1 cellular context compared by ENCODE assay signal in the genomic region with DNA sequence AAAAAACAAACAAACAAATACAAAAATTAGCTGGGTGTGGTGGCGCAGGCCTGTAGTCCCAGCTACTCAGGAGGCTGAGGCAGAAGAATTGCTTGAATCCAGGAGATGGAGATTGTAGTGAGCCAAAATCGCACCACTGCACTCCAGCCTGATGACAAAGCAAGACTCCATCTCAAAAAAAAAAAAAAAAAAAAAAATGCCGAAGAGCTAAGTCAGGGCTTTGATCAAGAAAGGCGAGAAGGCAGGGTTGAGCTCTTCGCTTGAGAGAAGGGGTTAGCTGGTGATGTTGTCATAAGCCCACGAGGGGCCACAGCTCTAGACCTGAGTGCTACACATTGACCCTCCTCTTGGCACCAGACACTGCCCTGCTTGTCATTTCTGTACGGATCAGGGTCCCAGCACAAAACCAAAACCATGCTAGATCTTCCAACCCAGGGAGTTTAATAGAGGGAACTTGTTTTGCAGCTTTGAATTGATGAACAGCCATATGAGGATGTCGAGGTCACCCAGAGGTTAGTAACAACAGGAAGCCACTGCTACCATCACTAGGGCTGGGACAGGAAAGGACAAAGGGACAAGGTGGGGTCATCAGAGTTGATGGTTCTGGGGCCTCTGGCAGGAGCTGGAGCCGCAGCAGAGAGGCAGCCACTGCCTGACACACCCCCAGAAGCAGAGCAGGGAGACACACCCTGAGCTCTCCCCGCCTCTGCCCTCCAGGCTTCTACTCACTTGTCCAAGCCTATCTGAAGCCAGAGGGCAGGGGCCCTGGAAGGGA.
TF ChIP-seq lines count a peak whose summit lies in the region.

No MANE protein-coding gene starts in this region.

TF ChIP-seq in HepG2, 621 proteins besides CTCF, POLR2A, EP300 and RAD21 (continued from another document and continues in another):
- no peak for TF ChIP-seq PRDM4 (CRISPR knock-in tag; IDR thresholded peaks at IDR 0.05; ENCODE audit: borderline replicate concordance)
- TF ChIP-seq HNRNPL (IDR thresholded peaks at IDR 0.05; ENCODE audit: low read depth, low read length) = no peak
- TF ChIP-seq ZFP36L1 (CRISPR knock-in tag; IDR thresholded peaks at IDR 0.05) = no peak
- TF ChIP-seq, protein P1, sequence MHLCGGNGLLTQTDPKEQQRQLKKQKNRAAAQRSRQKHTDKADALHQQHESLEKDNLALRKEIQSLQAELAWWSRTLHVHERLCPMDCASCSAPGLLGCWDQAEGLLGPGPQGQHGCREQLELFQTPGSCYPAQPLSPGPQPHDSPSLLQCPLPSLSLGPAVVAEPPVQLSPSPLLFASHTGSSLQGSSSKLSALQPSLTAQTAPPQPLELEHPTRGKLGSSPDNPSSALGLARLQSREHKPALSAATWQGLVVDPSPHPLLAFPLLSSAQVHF (CRISPR knock-in tag; IDR thresholded peaks at IDR 0.05) = no peak
- TF ChIP-seq ZNF614 (CRISPR knock-in tag; IDR thresholded peaks at IDR 0.05; ENCODE audit: borderline replicate concordance) = peak; percentile 59; the same call in 1 of the 2 replicates
- TF ChIP-seq NFRKB (IDR thresholded peaks at IDR 0.05) = no peak
- TF ChIP-seq HDAC1 (CRISPR knock-in tag; IDR thresholded peaks at IDR 0.05) = no peak
- TF ChIP-seq ZNF367 (CRISPR knock-in tag; IDR thresholded peaks at IDR 0.05; ENCODE audit: borderline replicate concordance) = no peak
- no peak for TF ChIP-seq ZNF619 (CRISPR knock-in tag; IDR thresholded peaks at IDR 0.05)
- TF ChIP-seq GATAD1 (CRISPR knock-in tag; IDR thresholded peaks at IDR 0.05) = no peak
- TF ChIP-seq, protein P2, sequence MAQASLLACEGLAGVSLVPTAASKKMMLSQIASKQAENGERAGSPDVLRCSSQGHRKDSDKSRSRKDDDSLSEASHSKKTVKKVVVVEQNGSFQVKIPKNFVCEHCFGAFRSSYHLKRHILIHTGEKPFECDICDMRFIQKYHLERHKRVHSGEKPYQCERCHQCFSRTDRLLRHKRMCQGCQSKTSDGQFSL (CRISPR knock-in tag; IDR thresholded peaks at IDR 0.05) = no peak
- TF ChIP-seq ZNF510 (CRISPR knock-in tag; IDR thresholded peaks at IDR 0.05; ENCODE audit: low read depth) = 0 out of 2 replicates have a peak, but pooled peaks have one; percentile 37
- TF ChIP-seq RARG (CRISPR knock-in tag; IDR thresholded peaks at IDR 0.05; ENCODE audit: low read depth) = no peak
- TF ChIP-seq RXRA (CRISPR knock-in tag; IDR thresholded peaks at IDR 0.05) = peak; percentile 88
- no peak for TF ChIP-seq ZNF512B (CRISPR knock-in tag; IDR thresholded peaks at IDR 0.05; ENCODE audit: borderline replicate concordance)
- no peak for TF ChIP-seq ZC3H4 (CRISPR knock-in tag; IDR thresholded peaks at IDR 0.05; ENCODE audit: borderline replicate concordance)
- TF ChIP-seq TP53 (CRISPR knock-in tag; conservative IDR thresholded peaks at IDR 0.05) = no peak
- no peak for TF ChIP-seq KIAA2018 (CRISPR knock-in tag; IDR thresholded peaks at IDR 0.05; ENCODE audit: borderline replicate concordance)
- no peak for TF ChIP-seq HHEX (CRISPR knock-in tag; IDR thresholded peaks at IDR 0.05)
- no peak for TF ChIP-seq ZNF550 (CRISPR knock-in tag; IDR thresholded peaks at IDR 0.05; ENCODE audit: borderline replicate concordance)
- no peak for TF ChIP-seq ZNF318 (CRISPR knock-in tag; IDR thresholded peaks at IDR 0.05)
- TF ChIP-seq SRSF4 (IDR thresholded peaks at IDR 0.05; ENCODE audit: low read depth, low read length, poor library complexity, severe bottlenecking) = no peak
- TF ChIP-seq SMARCC2 (IDR thresholded peaks at IDR 0.05) = no peak
- 0 out of 2 replicates have a peak, but pooled peaks have one; percentile 33 for TF ChIP-seq ZNF644 (CRISPR knock-in tag; IDR thresholded peaks at IDR 0.05; ENCODE audit: low read depth)
- TF ChIP-seq, protein P3, sequence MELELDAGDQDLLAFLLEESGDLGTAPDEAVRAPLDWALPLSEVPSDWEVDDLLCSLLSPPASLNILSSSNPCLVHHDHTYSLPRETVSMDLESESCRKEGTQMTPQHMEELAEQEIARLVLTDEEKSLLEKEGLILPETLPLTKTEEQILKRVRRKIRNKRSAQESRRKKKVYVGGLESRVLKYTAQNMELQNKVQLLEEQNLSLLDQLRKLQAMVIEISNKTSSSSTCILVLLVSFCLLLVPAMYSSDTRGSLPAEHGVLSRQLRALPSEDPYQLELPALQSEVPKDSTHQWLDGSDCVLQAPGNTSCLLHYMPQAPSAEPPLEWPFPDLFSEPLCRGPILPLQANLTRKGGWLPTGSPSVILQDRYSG (CRISPR knock-in tag; IDR thresholded peaks at IDR 0.05) = no peak; the same call in 1 of the 2 replicates
